ENCODE assay signal across 1 cellular context in the genomic region with DNA sequence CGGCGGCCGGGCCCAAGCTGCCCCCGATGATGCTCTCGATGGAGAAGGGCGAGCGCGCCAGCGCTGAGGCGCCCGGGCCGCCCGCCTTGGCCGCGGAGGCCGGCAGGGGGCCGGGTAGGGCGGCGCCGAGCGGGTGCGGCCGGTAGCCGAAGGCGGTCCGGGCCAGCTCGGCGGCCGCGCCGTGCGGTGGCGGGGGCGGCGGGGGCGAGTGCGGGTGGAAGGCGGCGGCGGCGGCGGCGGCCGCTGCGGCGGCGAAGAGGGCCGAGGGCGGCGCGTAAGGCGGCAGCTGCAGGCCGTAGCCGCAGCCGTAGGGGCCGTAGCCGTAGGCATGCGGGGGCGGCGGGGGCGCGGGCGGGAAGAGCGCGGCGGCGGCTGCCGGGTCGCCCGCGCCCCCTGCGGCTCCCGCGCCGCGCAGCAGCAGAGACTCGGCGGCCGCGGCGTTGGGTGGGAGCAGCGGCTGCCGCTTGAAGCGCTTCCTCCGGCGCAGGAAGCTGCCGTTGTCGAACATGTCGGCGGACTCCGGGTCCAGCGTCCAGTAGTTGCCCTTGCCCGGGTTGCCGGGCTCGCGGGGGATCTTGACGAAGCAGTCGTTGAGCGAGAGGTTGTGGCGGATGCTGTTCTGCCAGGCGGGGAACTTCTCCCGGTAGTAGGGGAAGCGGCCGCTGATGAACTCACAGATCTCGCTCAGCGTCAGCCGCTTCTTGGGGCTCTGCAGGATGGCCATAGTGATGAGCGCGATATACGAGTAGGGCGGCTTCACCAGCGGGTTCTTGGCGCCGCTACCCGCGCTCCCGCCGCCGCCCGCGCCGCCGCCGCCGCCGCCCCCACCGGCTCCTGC.
TF ChIP-seq lines count a peak whose summit lies in the region.

No MANE protein-coding gene starts in this region.

TF ChIP-seq in K562, 482 proteins besides CTCF, POLR2A, EP300 and RAD21 (continued from another document):
- TF ChIP-seq SFPQ (IDR thresholded peaks at IDR 0.05; ENCODE audit: low read depth, low read length) (no peak), HNRNPLL (IDR thresholded peaks at IDR 0.05; ENCODE audit: low read depth, low read length, poor library complexity, severe bottlenecking) (peak; percentile 43), TEAD4 (IDR thresholded peaks at IDR 0.05; ENCODE audit: low read length) (no peak), TEAD4 (CRISPR knock-in tag; IDR thresholded peaks at IDR 0.05; ENCODE audit: borderline replicate concordance) (no peak), KHSRP (IDR thresholded peaks at IDR 0.05) (no peak), E2F3 (CRISPR knock-in tag; IDR thresholded peaks at IDR 0.05) (no peak), WHSC1 (IDR thresholded peaks at IDR 0.05; ENCODE audit: low read length) (no peak), NCOA4 (IDR thresholded peaks at IDR 0.05; ENCODE audit: partially characterized antibody) (no peak), KDM2B (CRISPR knock-in tag; IDR thresholded peaks at IDR 0.05) (0 out of 2 replicates have a peak, but pooled peaks have one; percentile 17), ZNF408 (CRISPR knock-in tag; IDR thresholded peaks at IDR 0.05; ENCODE audit: low read depth) (no peak), CTBP1 (IDR thresholded peaks at IDR 0.05; ENCODE audit: borderline replicate concordance) (peak; percentile 64), ZNF347 (CRISPR knock-in tag; IDR thresholded peaks at IDR 0.05; ENCODE audit: low read depth) (no peak), ZSCAN32 (CRISPR knock-in tag; IDR thresholded peaks at IDR 0.05) (no peak), ZC3H4 (CRISPR knock-in tag; IDR thresholded peaks at IDR 0.05; ENCODE audit: borderline replicate concordance) (no peak)
